Comparison of ENCODE assay signal across 8 cellular contexts in genomic region chr4:13654158-13654797, GRCh38. TPM values are rescaled to one million over a fixed set of nuclear protein-coding genes. Genes with fewer than 3 reads are reported as not detected.
DNase-seq lines count a peak whose midpoint lies in the region; ATAC-seq and TF ChIP-seq lines count a peak whose summit lies in the region.

No MANE protein-coding gene starts in this region.

- DNase-seq in A673 (ENCODE audit: low spot score) (peak; percentile 89), NCI-H2196 (lab: John Stamatoyannopoulos, UW; ENCODE audit: unreplicated experiment) (peak; percentile 52), cerebellum (ENCODE audit: low spot score) (peak; percentile 72), kidney epithelial cell (ENCODE audit: low read depth) (no peak)
- DNase-seq in activated CD4-positive, alpha-beta T cell treated with anti-CD3 and anti-CD28 coated beads for 1 hour, result peak; percentile 64
- peak; percentile 87 for DNase-seq in stimulated activated CD4-positive, alpha-beta T cell treated with anti-CD3 and anti-CD28 coated beads, Interleukin-15, amount 100 ng/mL, for 24 hours

- TF ChIP-seq CTCF in A673 (conservative IDR thresholded peaks at IDR 0.05; ENCODE audit: low read depth, low read length), result peak; percentile 74
- peak; percentile 97 for TF ChIP-seq CTCF in kidney epithelial cell (IDR thresholded peaks at IDR 0.05; ENCODE audit: insufficient read depth, low read length, poor library complexity, severe bottlenecking)

- no peaks in the 10 kb centered on the region for H3K27me3 ChIP-seq in A673 (replicated peaks; ENCODE audit: insufficient read depth, low read depth, low read length, poor library complexity)
- no peaks in the 10 kb centered on the region for H3K27me3 ChIP-seq in kidney epithelial cell (ENCODE audit: control insufficient read depth, insufficient read depth, low read length)

- ATAC-seq in GM18858 (IDR thresholded peaks at IDR 0.05; ENCODE audit: unreplicated experiment), result peak; percentile 89
- ATAC-seq in HG03066 (IDR thresholded peaks at IDR 0.05; ENCODE audit: low read depth, unreplicated experiment), result peak; percentile 95

- H3K36me3 ChIP-seq in A673 (ENCODE audit: insufficient read depth, low read length, poor library complexity, severe bottlenecking), result no peaks in the 10 kb centered on the region
- H3K36me3 ChIP-seq in kidney epithelial cell (ENCODE audit: control insufficient read depth, insufficient read depth, low read length), result no peaks in the 10 kb centered on the region

- BruUV-seq in A673 (replicated peaks; lab: Mats Ljungman, UMichigan), result no TSS peak

- CTCF ChIA-PET in A673 (lab: Charles Lee), result interaction anchor here (0.5 to 1.6 kb wide), 5 partner anchors 12 to 905 kb away, joined by 3 to 6 read pairs (median 3); no protein-coding TSS in a partner anchor

- peak overlapping the region; percentile 50 for H3K4me3 ChIP-seq in A673 (ENCODE audit: low read depth, low read length, poor library complexity, severe bottlenecking)
- H3K4me3 ChIP-seq in kidney epithelial cell (ENCODE audit: low read depth, low read length), result peak overlapping the region; percentile 35

- POLR2A ChIA-PET in A673 (lab: Charles Lee; ENCODE audit: low non-redundant PET), result interaction anchor here (0.6 kb wide), 1 partner anchor 1357 kb away, joined by 4 read pairs; no protein-coding TSS in a partner anchor

- H3K4me1 ChIP-seq in A673 (ENCODE audit: insufficient read depth, low read length, poor library complexity, severe bottlenecking), result peaks cover 16% of the 10 kb centered on the region

- intact Hi-C loops in A673 (cut with micrococcal nuclease; ENCODE audit: unreplicated experiment), result loop anchor here (2.0 to 10.0 kb wide), 3 partner anchors 731 to 1801 kb away; no protein-coding TSS in a partner anchor

- H3K27ac ChIP-seq in A673 (ENCODE audit: low read depth, low read length, poor library complexity, severe bottlenecking), result peak overlapping the region; percentile 83

- H3K9me3 ChIP-seq in A673 (ENCODE audit: low read depth, low read length, poor library complexity, severe bottlenecking), result no peaks in the 10 kb centered on the region

RNA-seq across cellular contexts. Expression of gene BOD1L1, which starts 26.8 kb away (rescaled TPM):
- total RNA-seq in A673 (2021) (44.8 and 47.2 TPM in 2 replicates), cerebellum (53.1 TPM), kidney epithelial cell (28.7 and 35.2 TPM in 2 replicates)
